In genomic region chr16:86078711-86079110, GRCh38 we compare ENCODE assay signal across 8 cellular contexts.
DNase-seq lines count a peak whose midpoint lies in the region; ATAC-seq, FAIRE-seq and TF ChIP-seq lines count a peak whose summit lies in the region.
"Not testable (repeated sequence)": the region's sequence is repeated elsewhere in the genome, so short reads cannot be mapped to it uniquely, and the experiment has no call there.

No MANE protein-coding gene starts in this region.

- not testable (repeated sequence) for H2AFZ ChIP-seq in K562 (ENCODE audit: low read depth, low read length); HepG2 (ENCODE audit: low read length)

- H3K27me3 ChIP-seq in RWPE2 (ENCODE audit: insufficient read depth, poor library complexity, severe bottlenecking) (peaks cover 53% of the 10 kb centered on the region), K562 (ENCODE audit: control insufficient read depth in 2 of 2, insufficient read depth in 2 of 2, low read length in 2 of 2) (peaks cover 24 to 57% of the 10 kb centered on the region in 2 experiments), suprapubic skin (peaks cover 73% of the 10 kb centered on the region)
- not testable (repeated sequence) for H3K27me3 ChIP-seq in HepG2 (ENCODE audit: control insufficient read depth in 1 of 2, insufficient read depth in 2 of 2, low read length in 2 of 2); muscle layer of colon (ENCODE audit: control insufficient read depth in 1 of 2, insufficient read depth in 2 of 2, low read length in 2 of 2); sigmoid colon; upper lobe of right lung

- H3K27ac ChIP-seq in RWPE2 (ENCODE audit: poor library complexity, severe bottlenecking); K562 (ENCODE audit: extremely low read depth, low read depth, low read length); HepG2 (ENCODE audit: extremely low read length, insufficient read depth, low read length); suprapubic skin; upper lobe of right lung: not testable (repeated sequence)
- peak overlapping the region; percentile 29 for H3K27ac ChIP-seq in muscle layer of colon (ENCODE audit: low read depth, low read length)
- peak overlapping the region in 3 of 4 donors; percentile 81 to 89 (median 86) for H3K27ac ChIP-seq in sigmoid colon

- TF ChIP-seq POLR2A in K562 (conservative IDR thresholded peaks at IDR 0.05); HepG2 (IDR thresholded peaks at IDR 0.05; ENCODE audit: insufficient read depth in 1 of 2, low read depth in 2 of 2, low read length in 2 of 2); sigmoid colon (IDR thresholded peaks at IDR 0.05); suprapubic skin (IDR thresholded peaks at IDR 0.05): not testable (repeated sequence)

- H3K36me3 ChIP-seq in RWPE2 (ENCODE audit: low read depth); K562 (ENCODE audit: control insufficient read depth, insufficient read depth, low read length); HepG2 (replicated peaks in 1 of 2; ENCODE audit: control insufficient read depth in 1 of 2, insufficient read depth in 2 of 2, low read length in 2 of 2); muscle layer of colon (ENCODE audit: insufficient read depth, low read length); sigmoid colon; suprapubic skin; upper lobe of right lung: not testable (repeated sequence)

- peaks cover 13% of the 10 kb centered on the region for H4K20me1 ChIP-seq in K562 (replicated peaks; ENCODE audit: control insufficient read depth, insufficient read depth, low read length)
- H4K20me1 ChIP-seq in HepG2 (ENCODE audit: insufficient read depth, low read length), result not testable (repeated sequence)

- not testable (repeated sequence) for H3K4me2 ChIP-seq in K562 (ENCODE audit: insufficient read depth, low read length); HepG2 (ENCODE audit: low read depth, low read length)

- not testable (repeated sequence) for FAIRE-seq in K562 (lab: Jason Lieb, UNC); HepG2 (lab: Jason Lieb, UNC)

- not testable (repeated sequence) for BruUV-seq in K562 (replicated peaks; lab: Mats Ljungman, UMichigan); HepG2 (replicated peaks; lab: Mats Ljungman, UMichigan)

- not testable (repeated sequence) for H3K4me3 ChIP-seq in RWPE2 (ENCODE audit: severe bottlenecking); K562; HepG2 (replicated peaks in 1 of 3; ENCODE audit: insufficient read depth in 1 of 3, low read depth in 2 of 3, low read length in 3 of 3); muscle layer of colon (ENCODE audit: low read depth in 1 of 2, low read length in 2 of 2); sigmoid colon; suprapubic skin; upper lobe of right lung

- not testable (repeated sequence) for TF ChIP-seq CTCF in RWPE2 (IDR thresholded peaks at IDR 0.05; ENCODE audit: poor library complexity, severe bottlenecking); K562 (IDR thresholded peaks at IDR 0.05 in 2 of 3, conservative IDR thresholded peaks at IDR 0.05 in 1 of 3; ENCODE audit: insufficient read depth in 2 of 3, low read depth in 1 of 3, low read length in 3 of 3); HepG2 (CRISPR knock-in tag; IDR thresholded peaks at IDR 0.05); sigmoid colon (IDR thresholded peaks at IDR 0.05); suprapubic skin (IDR thresholded peaks at IDR 0.05); upper lobe of right lung (IDR thresholded peaks at IDR 0.05)

- in situ Hi-C loops in K562 (cut with MboI), result loop anchor here (5.0 kb wide), 1 partner anchor 439 kb away; no protein-coding TSS in a partner anchor
- in situ Hi-C loops in HepG2 (cut with HindIII; ENCODE audit: extremely low pct_ligation_motif_present, low pct_unique_long_range_greater_than_20kb), result loop anchor here (10.0 kb wide), 1 partner anchor 226 kb away; no protein-coding TSS in a partner anchor

- H3K9ac ChIP-seq in K562 (ENCODE audit: insufficient read depth in 1 of 2, low read depth in 2 of 2, low read length in 2 of 2); HepG2 (ENCODE audit: insufficient read depth, low read depth, low read length); muscle layer of colon (ENCODE audit: low read length): not testable (repeated sequence)

- H3K9me3 ChIP-seq in RWPE2 (ENCODE audit: severe bottlenecking); K562 (replicated peaks; ENCODE audit: control insufficient read depth, insufficient read depth, low read depth, low read length); HepG2 (ENCODE audit: low read length); muscle layer of colon (ENCODE audit: low read length); sigmoid colon; suprapubic skin; upper lobe of right lung: not testable (repeated sequence)

- not testable (repeated sequence) for ATAC-seq in RWPE2 (ENCODE audit: low read depth); K562; Right ventricle myocardium superior (ENCODE audit: poor library complexity); HepG2; upper lobe of right lung

- POLR2A ChIA-PET in K562 (lab: Yijun Ruan, JAX), result interaction anchor here (0.8 kb wide), 1 partner anchor 14 kb away, joined by 3 read pairs; no protein-coding TSS in a partner anchor
- POLR2A ChIA-PET in HepG2 (lab: Yijun Ruan, JAX), result not testable (repeated sequence)

- intact Hi-C loops in K562 (cut with micrococcal nuclease); HepG2 (cut with micrococcal nuclease; ENCODE audit: unreplicated experiment); upper lobe of right lung (cut with DNase I): not testable (repeated sequence)
- intact Hi-C loops in Right ventricle myocardium superior (cut with DNase I), result loop anchor here (10.0 kb wide), 1 partner anchor 64 kb away; no protein-coding TSS in a partner anchor
- intact Hi-C loops in sigmoid colon (cut with DNase I), result loop anchor here (1.0 to 5.0 kb wide), 6 partner anchors 72 to 382 kb away; no protein-coding TSS in a partner anchor

- 23% methylated on average over 12 of the region's 13 CpGs for WGBS in K562 (ENCODE audit: insufficient coverage, low coverage, missing lambda C conversion rate)
- 76% methylated on average over 13 of the region's 13 CpGs for WGBS in HepG2 (ENCODE audit: low lambda C conversion rate)
- 92 to 95% methylated on average over 13 of the region's 13 CpGs for WGBS in sigmoid colon, 2 donors
- WGBS in suprapubic skin, result 95% methylated on average over 13 of the region's 13 CpGs

- H3K4me1 ChIP-seq in RWPE2 (ENCODE audit: insufficient read depth, poor library complexity, severe bottlenecking); K562 (replicated peaks in 1 of 2; ENCODE audit: control insufficient read depth in 2 of 2, insufficient read depth in 2 of 2, low read length in 2 of 2); HepG2 (ENCODE audit: insufficient read depth, low read length); suprapubic skin; upper lobe of right lung: not testable (repeated sequence)
- H3K4me1 ChIP-seq in muscle layer of colon (ENCODE audit: insufficient read depth, low read length) (peaks cover 12% of the 10 kb centered on the region), sigmoid colon (peaks cover 0 to 23% (median 15%) of the 10 kb centered on the region in 4 donors)

- CTCF ChIA-PET in K562 (lab: Yijun Ruan, JAX; ENCODE audit: low intra/inter-chr PET ratio); HepG2 (lab: Yijun Ruan, JAX; ENCODE audit: low intra/inter-chr PET ratio, low total read pairs): not testable (repeated sequence)

- DNase-seq in RWPE2 (ENCODE audit: low spot score) (peak; percentile 27), Right ventricle myocardium superior (peak; percentile 10), suprapubic skin (ENCODE audit: low spot score in 2 of 2) (peak; percentile 8 to 37), upper lobe of right lung (peak; percentile 23)
- not testable (repeated sequence) for DNase-seq in K562 (ENCODE audit: extremely low read depth in 1 of 4, low spot score in 3 of 4); HepG2 (ENCODE audit: low spot score); sigmoid colon

- not testable (repeated sequence) for TF ChIP-seq EP300 in K562 (IDR thresholded peaks at IDR 0.05; ENCODE audit: low read length); HepG2 (IDR thresholded peaks at IDR 0.05; ENCODE audit: low read depth in 2 of 2, low read length in 2 of 2); HepG2 (CRISPR knock-in tag; IDR thresholded peaks at IDR 0.05; ENCODE audit: borderline replicate concordance); sigmoid colon (IDR thresholded peaks at IDR 0.05); suprapubic skin (IDR thresholded peaks at IDR 0.05)

- not testable (repeated sequence) for H3K9me1 ChIP-seq in K562 (ENCODE audit: control insufficient read depth, insufficient read depth, low read length)

- not testable (repeated sequence) for TF ChIP-seq RAD21 in K562 (CRISPR knock-in tag; conservative IDR thresholded peaks at IDR 0.05 in 1 of 2, IDR thresholded peaks at IDR 0.05 in 1 of 2); HepG2 (CRISPR knock-in tag; IDR thresholded peaks at IDR 0.05)

- not testable (repeated sequence) for H3K79me2 ChIP-seq in K562 (ENCODE audit: control insufficient read depth, insufficient read depth, low read length); HepG2 (ENCODE audit: insufficient read depth, low read length)

TF ChIP-seq in K562, 482 proteins besides CTCF, POLR2A, EP300 and RAD21 (continues in another document):
- TF ChIP-seq RBM25 (IDR thresholded peaks at IDR 0.05; ENCODE audit: low read depth, low read length, severe bottlenecking), result peak; percentile 45

TF ChIP-seq in HepG2, 621 proteins besides CTCF, POLR2A, EP300 and RAD21:
- TF ChIP-seq ZNF629 (CRISPR knock-in tag; conservative IDR thresholded peaks at IDR 0.05), result peak; percentile 47
TF ChIP-seq in HepG2: peak in this region for 1; not testable (repeated sequence) for 620.
